ENCODE assay signal across 1 cellular context in genomic region chr14:22600027-22600426, GRCh38.
TF ChIP-seq lines count a peak whose summit lies in the region.

No MANE protein-coding gene starts in this region.

TF ChIP-seq in IMR-90, 13 proteins besides CTCF, POLR2A, EP300 and RAD21:
- TF ChIP-seq CHD1 (IDR thresholded peaks at IDR 0.05; ENCODE audit: low read depth, low read length), result no peak
- no peak for TF ChIP-seq MAFK (IDR thresholded peaks at IDR 0.05; ENCODE audit: low read depth, low read length)
- no peak for TF ChIP-seq ELK1 (IDR thresholded peaks at IDR 0.05; ENCODE audit: borderline replicate concordance, low read depth, low read length)
- no peak for TF ChIP-seq RFX5 (IDR thresholded peaks at IDR 0.05; ENCODE audit: low read depth, low read length)
- no peak for TF ChIP-seq FOS (IDR thresholded peaks at IDR 0.05; ENCODE audit: low read depth, low read length)
- no peak for TF ChIP-seq MAZ (IDR thresholded peaks at IDR 0.05; ENCODE audit: borderline replicate concordance, low read depth, low read length)
- no peak for TF ChIP-seq MXI1 (IDR thresholded peaks at IDR 0.05; ENCODE audit: borderline replicate concordance, low read depth, low read length)
- TF ChIP-seq CEBPB (IDR thresholded peaks at IDR 0.05; ENCODE audit: low read depth, low read length), result no peak
- TF ChIP-seq BHLHE40 (IDR thresholded peaks at IDR 0.05; ENCODE audit: low read depth, low read length), result no peak
- TF ChIP-seq, protein P1, sequence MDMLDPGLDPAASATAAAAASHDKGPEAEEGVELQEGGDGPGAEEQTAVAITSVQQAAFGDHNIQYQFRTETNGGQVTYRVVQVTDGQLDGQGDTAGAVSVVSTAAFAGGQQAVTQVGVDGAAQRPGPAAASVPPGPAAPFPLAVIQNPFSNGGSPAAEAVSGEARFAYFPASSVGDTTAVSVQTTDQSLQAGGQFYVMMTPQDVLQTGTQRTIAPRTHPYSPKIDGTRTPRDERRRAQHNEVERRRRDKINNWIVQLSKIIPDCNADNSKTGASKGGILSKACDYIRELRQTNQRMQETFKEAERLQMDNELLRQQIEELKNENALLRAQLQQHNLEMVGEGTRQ (IDR thresholded peaks at IDR 0.05; ENCODE audit: low read depth, low read length), result no peak
- TF ChIP-seq NFE2L2 (IDR thresholded peaks at IDR 0.05; ENCODE audit: low read depth, low read length), result no peak
- no peak for TF ChIP-seq SMC3 (IDR thresholded peaks at IDR 0.05; ENCODE audit: low read depth, low read length)
- no peak for TF ChIP-seq RCOR1 (IDR thresholded peaks at IDR 0.05; ENCODE audit: insufficient replicate concordance, low read length)
